10 cellular contexts compared by ENCODE assay signal in genomic region chr11:76630600-76630999, GRCh38. TPM values are rescaled to one million over a fixed set of nuclear protein-coding genes. Genes with fewer than 3 reads are reported as not detected.
A peak's percentile ranks its signal among the peaks of the same experiment; 100 is the strongest.
DNase-seq lines count a peak whose midpoint lies in the region; ATAC-seq and TF ChIP-seq lines count a peak whose summit lies in the region.
"Had no signal": no experiment of that assay in that cellular context is flagged by ENCODE, and none has a peak within 500 bp of the region (broad histone marks: within the 10 kb centered on the region; RNA-seq: fewer than 3 reads in every experiment).

No MANE protein-coding gene starts in this region.

- H2AFZ ChIP-seq in neuronal stem cell (ENCODE audit: low read length), result peak overlapping the region; percentile 21

- no peaks in the 10 kb centered on the region for H3K27me3 ChIP-seq in duodenal mucosa (ENCODE audit: control insufficient read depth in 1 of 2, insufficient read depth in 2 of 2, low read length in 2 of 2)
- H3K27me3 ChIP-seq in neuronal stem cell (ENCODE audit: control insufficient read depth in 3 of 3, insufficient read depth in 3 of 3, low read depth in 1 of 3, low read length in 3 of 3), result peaks cover 0 to 10% (median 0%) of the 10 kb centered on the region in 3 experiments
- H3K27me3 ChIP-seq: body of pancreas had no signal

- peaks cover 4% of the 10 kb centered on the region in 2 donors for H3K9me3 ChIP-seq in duodenal mucosa (ENCODE audit: control insufficient read depth in 1 of 2, low read length in 2 of 2)
- no peaks in the 10 kb centered on the region for H3K9me3 ChIP-seq in neuronal stem cell (replicated peaks in 1 of 2; ENCODE audit: control insufficient read depth in 2 of 2, insufficient read depth in 1 of 2, low read depth in 1 of 2, low read length in 2 of 2)

- no peak overlapping the region for H3K23ac ChIP-seq in neuronal stem cell (ENCODE audit: low read depth, low read length, poor library complexity)

- H4K8ac ChIP-seq in neuronal stem cell (ENCODE audit: low read depth, low read length), result no peak overlapping the region

- H3K27ac ChIP-seq in duodenal mucosa (ENCODE audit: low read depth, low read length), result peak overlapping the region; percentile 58
- H3K27ac ChIP-seq in neuronal stem cell (replicated peaks; ENCODE audit: low read length), result no peak overlapping the region

- no peak overlapping the region for H3K14ac ChIP-seq in neuronal stem cell (ENCODE audit: low read length)

- H3K36me3 ChIP-seq in duodenal mucosa (ENCODE audit: control insufficient read depth in 1 of 2, insufficient read depth in 2 of 2, low read length in 2 of 2), result no peaks in the 10 kb centered on the region
- H3K36me3 ChIP-seq in neuronal stem cell (replicated peaks in 1 of 2; ENCODE audit: control insufficient read depth in 2 of 2, insufficient read depth in 2 of 2, low read length in 2 of 2), result no peaks in the 10 kb centered on the region

- peak overlapping the region; percentile 78 for H3K4me3 Mint-ChIP-seq in stimulated activated naive CD8-positive, alpha-beta T cell treated with anti-CD3 and anti-CD28 coated beads, Interleukin-15, Interleukin-2, amounts not matched to agents 100 ng/mL and 50 ng/mL, for 24 hours

- no peak for TF ChIP-seq CTCF in GM20000 (IDR thresholded peaks at IDR 0.05; ENCODE audit: extremely low read depth, missing control alignments)

- no peak overlapping the region for H3K4ac ChIP-seq in neuronal stem cell (ENCODE audit: low read length)

- H3K18ac ChIP-seq in neuronal stem cell (ENCODE audit: low read length), result no peak overlapping the region

- ATAC-seq in stimulated activated naive CD8-positive, alpha-beta T cell treated with anti-CD3 and anti-CD28 coated beads, Interleukin-15, Interleukin-2, amounts not matched to agents 100 U/mL and 50 U/mL, for 24 hours, result no peak

- no CpG with 5 or more reads among the region's 3 CpGs for WGBS in neuronal stem cell (ENCODE audit: extremely low coverage in 2 of 2, insufficient read length in 2 of 2, insufficient replicate concordance in 1 of 2), 2 donors

- peak overlapping the region; percentile 90 for H3K27ac Mint-ChIP-seq in stimulated activated naive CD8-positive, alpha-beta T cell treated with anti-CD3 and anti-CD28 coated beads, Interleukin-15, Interleukin-2, amounts not matched to agents 100 ng/mL and 50 ng/mL, for 24 hours

- H3K36me3 Mint-ChIP-seq in stimulated activated naive CD8-positive, alpha-beta T cell treated with anti-CD3 and anti-CD28 coated beads, Interleukin-15, Interleukin-2, amounts not matched to agents 100 ng/mL and 50 ng/mL, for 24 hours (ENCODE audit: low read depth), result peaks cover 14% of the 10 kb centered on the region

- H3K4me2 ChIP-seq in neuronal stem cell (ENCODE audit: insufficient read depth, low read length, poor library complexity, severe bottlenecking), result no peak overlapping the region

- H4K91ac ChIP-seq in neuronal stem cell (ENCODE audit: low read depth, low read length, poor library complexity), result no peak overlapping the region

- H3K9ac ChIP-seq in duodenal mucosa (ENCODE audit: low read depth in 1 of 2, low read length in 2 of 2) (peak overlapping the region in 1 of 2 donors; percentile 26), neuronal stem cell (ENCODE audit: low read depth, low read length, poor library complexity) (no peak overlapping the region)

- peaks cover 3% of the 10 kb centered on the region for H3K9me3 Mint-ChIP-seq in stimulated activated naive CD8-positive, alpha-beta T cell treated with anti-CD3 and anti-CD28 coated beads, Interleukin-15, Interleukin-2, amounts not matched to agents 100 ng/mL and 50 ng/mL, for 24 hours

- no peak overlapping the region for H3K4me3 ChIP-seq in duodenal mucosa (ENCODE audit: low read depth in 1 of 2, low read length in 2 of 2)
- H3K4me3 ChIP-seq in neuronal stem cell (ENCODE audit: low read length in 2 of 2), result no peak overlapping the region
- H3K4me3 ChIP-seq: body of pancreas had no signal

- H2BK15ac ChIP-seq in neuronal stem cell (ENCODE audit: low read length), result no peak overlapping the region

- DNase-seq in stimulated activated naive CD8-positive, alpha-beta T cell treated with anti-CD3 and anti-CD28 coated beads, Interleukin-15, Interleukin-2, amounts not matched to agents 100 U/mL and 50 U/mL, for 24 hours, result no peak
- DNase-seq in neuronal stem cell (ENCODE audit: low spot score) (no peak), NOMO-1 (lab: John Stamatoyannopoulos, UW; ENCODE audit: unreplicated experiment in 2 of 2) (no peak), glomerular visceral epithelial cell (ENCODE audit: extremely low spot score) (no peak), GM20000 (ENCODE audit: low spot score) (no peak), superior temporal gyrus (ENCODE audit: extremely low spot score) (no peak)
- DNase-seq: NCI-H187 treated with DMSO at 0.1 percent for 48 hours had no signal

- H3K4me1 ChIP-seq in duodenal mucosa (ENCODE audit: control insufficient read depth in 1 of 2, insufficient read depth in 2 of 2, low read length in 2 of 2) (peaks cover 11 to 18% of the 10 kb centered on the region in 2 donors), neuronal stem cell (ENCODE audit: control insufficient read depth in 2 of 2, insufficient read depth in 1 of 2, low read depth in 1 of 2, low read length in 2 of 2) (no peaks in the 10 kb centered on the region)
- H3K4me1 ChIP-seq: body of pancreas had no signal

- peaks cover 13% of the 10 kb centered on the region for H3K27me3 Mint-ChIP-seq in stimulated activated naive CD8-positive, alpha-beta T cell treated with anti-CD3 and anti-CD28 coated beads, Interleukin-15, Interleukin-2, amounts not matched to agents 100 ng/mL and 50 ng/mL, for 24 hours

- H2BK120ac ChIP-seq in neuronal stem cell (ENCODE audit: low read depth, low read length), result no peak overlapping the region

- H3K79me1 ChIP-seq in neuronal stem cell (ENCODE audit: low read depth, low read length), result no peaks in the 10 kb centered on the region

- H2AK5ac ChIP-seq in neuronal stem cell (ENCODE audit: low read depth, low read length), result no peak overlapping the region

- no peak overlapping the region for H2BK12ac ChIP-seq in neuronal stem cell (ENCODE audit: low read length)

- H2BK5ac ChIP-seq in neuronal stem cell (ENCODE audit: low read length), result no peak overlapping the region

- H3K4me1 Mint-ChIP-seq in stimulated activated naive CD8-positive, alpha-beta T cell treated with anti-CD3 and anti-CD28 coated beads, Interleukin-15, Interleukin-2, amounts not matched to agents 100 ng/mL and 50 ng/mL, for 24 hours (ENCODE audit: low read depth), result peaks cover 66% of the 10 kb centered on the region

RNA-seq across cellular contexts. Expression of gene LRRC32, which starts 39.9 kb away (rescaled TPM):
- polyA plus RNA-seq in neuronal stem cell (2013, experiment 1 of 2), result 0.91 TPM
- 1.1 TPM for polyA plus RNA-seq in neuronal stem cell (2013, experiment 2 of 2)
